8 cellular contexts compared by ENCODE assay signal in the genomic region with DNA sequence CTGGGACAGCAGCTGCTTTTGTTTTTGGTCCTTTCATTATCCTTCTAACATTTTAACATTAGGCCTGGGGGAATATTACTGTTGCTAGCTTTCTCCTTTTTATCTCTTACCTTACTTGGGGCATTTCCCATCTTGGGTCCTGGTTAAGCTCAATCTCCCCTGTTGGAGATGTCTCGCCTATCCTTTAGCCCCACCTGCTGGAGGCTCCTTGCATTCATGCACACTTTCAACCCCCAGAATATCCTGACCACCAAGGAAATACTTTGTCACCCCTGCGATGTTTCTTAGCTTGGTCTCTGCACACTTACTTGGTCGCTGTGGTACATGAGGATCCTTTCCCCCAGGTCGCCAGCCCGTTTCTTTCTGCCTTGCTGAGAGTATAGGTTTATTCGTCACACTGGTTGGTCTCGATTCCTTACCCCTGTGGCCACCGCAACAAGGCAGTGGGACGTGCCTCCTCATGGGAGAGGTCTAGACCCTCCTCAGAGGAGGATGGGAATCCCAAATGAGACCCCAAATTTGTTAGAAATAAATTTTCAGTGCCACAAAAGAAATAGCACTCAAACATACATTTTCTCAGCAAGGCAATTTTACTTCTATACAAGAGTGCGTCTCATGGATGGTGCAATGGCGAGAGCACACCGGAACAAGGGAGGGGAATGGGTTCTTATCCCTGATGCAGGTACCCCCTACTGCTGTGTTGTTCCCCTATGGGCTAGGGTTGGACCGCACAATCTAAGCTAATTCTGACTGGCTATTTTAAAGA. TPM values are rescaled to one million over a fixed set of nuclear protein-coding genes. Genes with fewer than 3 reads are reported as not detected.
A peak's percentile ranks its signal among the peaks of the same experiment; 100 is the strongest.
DNase-seq lines count a peak whose midpoint lies in the region; ATAC-seq and TF ChIP-seq lines count a peak whose summit lies in the region.

No MANE protein-coding gene starts in this region.

- DNase-seq in AG20443 (ENCODE audit: low spot score) (peak; percentile 39), HCT116 (ENCODE audit: low read depth, low spot score) (no peak), renal cortical epithelial cell (ENCODE audit: low read depth) (peak; percentile 38), NOMO-1 (lab: John Stamatoyannopoulos, UW; ENCODE audit: unreplicated experiment in 2 of 2) (no peak), COLO829 (ENCODE audit: low spot score) (no peak), NCI-H2107 (lab: John Stamatoyannopoulos, UW) (no peak)
- peak; percentile 78 for DNase-seq in activated CD4-positive, alpha-beta T cell treated with anti-CD3 and anti-CD28 coated beads for 48 hours
- peak; percentile 54 for DNase-seq in effector CD8-positive, alpha-beta T cell (lab: John Stamatoyannopoulos, UW)

- no TSS peak for BruUV-seq in HCT116 (replicated peaks; lab: Mats Ljungman, UMichigan)

- peak; percentile 72 for TF ChIP-seq RAD21 in HCT116 (IDR thresholded peaks at IDR 0.05; ENCODE audit: low read depth)

- no peaks in the 10 kb centered on the region for H3K79me2 ChIP-seq in HCT116 (ENCODE audit: insufficient read depth, low read length)

- ATAC-seq in HCT116 = no peak

- peaks cover 0 to 6% of the 10 kb centered on the region in 2 experiments; a peak in 1 of 4 replicates for H3K36me3 ChIP-seq in HCT116 (ENCODE audit: control insufficient read depth in 1 of 2, insufficient read depth in 2 of 2, low read length in 2 of 2)

- RAD21 ChIA-PET in HCT116 (lab: Charles Lee; ENCODE audit: low non-redundant PET in 1 of 2, low total read pairs in 2 of 2, uncharacterized antibody in 2 of 2, unreplicated experiment in 2 of 2) = interaction anchor here in 1 of 2 experiments (0.8 kb wide), 1 partner anchor 186 kb away, joined by 3 read pairs; no protein-coding TSS in a partner anchor

- no peak overlapping the region for H3K27ac ChIP-seq in HCT116 (ENCODE audit: low read depth, low read length)

- no peaks in the 10 kb centered on the region for H3K27me3 ChIP-seq in HCT116 (ENCODE audit: insufficient read depth, low read length)

- H3K9me3 ChIP-seq in HCT116 (ENCODE audit: control insufficient read depth in 1 of 2, insufficient read depth in 1 of 2, low read depth in 1 of 2, low read length in 2 of 2) = peaks cover 6 to 10% of the 10 kb centered on the region in 2 experiments; a peak in 1 of 4 replicates

- intact Hi-C loops in HCT116 (cut with micrococcal nuclease) = no loop called here

- peaks cover 0 to 5% of the 10 kb centered on the region in 2 experiments; a peak in 1 of 4 replicates for H3K4me1 ChIP-seq in HCT116 (ENCODE audit: control insufficient read depth in 1 of 2, insufficient read depth in 2 of 2, low read length in 2 of 2)

- TF ChIP-seq POLR2A in HCT116 (IDR thresholded peaks at IDR 0.05; ENCODE audit: borderline replicate concordance, extremely low read depth, insufficient read depth, insufficient read length) = no peak

- H2AFZ ChIP-seq in HCT116 (ENCODE audit: low read depth, low read length, poor library complexity, severe bottlenecking) = no peak overlapping the region

- peak; percentile 42 to 74 (median 71); a peak in 5 of 6 replicates for TF ChIP-seq CTCF in HCT116 (IDR thresholded peaks at IDR 0.05 in 2 of 3, conservative IDR thresholded peaks at IDR 0.05 in 1 of 3; ENCODE audit: borderline replicate concordance in 1 of 3, insufficient read depth in 1 of 3, low read depth in 2 of 3, low read length in 2 of 3)

- POLR2A ChIA-PET in HCT116 (lab: Charles Lee) = no interaction called here

- no peak overlapping the region for H3K4me2 ChIP-seq in HCT116 (ENCODE audit: low read length)

- no peak overlapping the region for H3K9ac ChIP-seq in HCT116 (ENCODE audit: low read length)

- CTCF ChIA-PET in HCT116 (lab: Charles Lee) = interaction anchor here (0.8 to 1.6 kb wide), 7 partner anchors 32 to 421 kb away, joined by 3 to 13 read pairs (median 3); no protein-coding TSS in a partner anchor

- H4K20me1 ChIP-seq in HCT116 (ENCODE audit: insufficient read depth) = no peaks in the 10 kb centered on the region

- H3K4me3 ChIP-seq in HCT116 (replicated peaks in 1 of 2; ENCODE audit: low read depth in 1 of 2, low read length in 2 of 2) = no peak overlapping the region

- H3K9me2 ChIP-seq in HCT116 (ENCODE audit: insufficient read depth) = no peaks in the 10 kb centered on the region

TF ChIP-seq in HCT116, 20 proteins besides CTCF, POLR2A, EP300 and RAD21:
- 0 out of 2 replicates have a peak, but pooled peaks have one; percentile 38 for TF ChIP-seq CBX3 (IDR thresholded peaks at IDR 0.05; ENCODE audit: low read depth)
- TF ChIP-seq, protein P1, sequence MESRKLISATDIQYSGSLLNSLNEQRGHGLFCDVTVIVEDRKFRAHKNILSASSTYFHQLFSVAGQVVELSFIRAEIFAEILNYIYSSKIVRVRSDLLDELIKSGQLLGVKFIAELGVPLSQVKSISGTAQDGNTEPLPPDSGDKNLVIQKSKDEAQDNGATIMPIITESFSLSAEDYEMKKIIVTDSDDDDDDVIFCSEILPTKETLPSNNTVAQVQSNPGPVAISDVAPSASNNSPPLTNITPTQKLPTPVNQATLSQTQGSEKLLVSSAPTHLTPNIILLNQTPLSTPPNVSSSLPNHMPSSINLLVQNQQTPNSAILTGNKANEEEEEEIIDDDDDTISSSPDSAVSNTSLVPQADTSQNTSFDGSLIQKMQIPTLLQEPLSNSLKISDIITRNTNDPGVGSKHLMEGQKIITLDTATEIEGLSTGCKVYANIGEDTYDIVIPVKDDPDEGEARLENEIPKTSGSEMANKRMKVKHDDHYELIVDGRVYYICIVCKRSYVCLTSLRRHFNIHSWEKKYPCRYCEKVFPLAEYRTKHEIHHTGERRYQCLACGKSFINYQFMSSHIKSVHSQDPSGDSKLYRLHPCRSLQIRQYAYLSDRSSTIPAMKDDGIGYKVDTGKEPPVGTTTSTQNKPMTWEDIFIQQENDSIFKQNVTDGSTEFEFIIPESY (IDR thresholded peaks at IDR 0.05; ENCODE audit: extremely low read depth, insufficient replicate concordance, low read length) = no peak
TF ChIP-seq in HCT116: peak in this region for 1.

RNA-seq across cellular contexts. Expression of a gene that starts 5.4 kb away (rescaled TPM):
- total RNA-seq in HCT116 (2021; ENCODE audit: unreplicated experiment) (87.0 TPM), renal cortical epithelial cell (14.8 and 30.1 TPM in 2 replicates)
- 104 and 117 TPM in 2 replicates for polyA plus RNA-seq in HCT116 (2012)

RNA-seq across cellular contexts. Expression of a gene that starts 20.0 kb away (rescaled TPM):
- total RNA-seq in HCT116 (2021; ENCODE audit: unreplicated experiment) (19.9 TPM), renal cortical epithelial cell (1.7 and 8.0 TPM in 2 replicates)
- polyA plus RNA-seq in HCT116 (2012) = 7.2 and 7.6 TPM in 2 replicates

RNA-seq across cellular contexts. Expression of a gene that starts 42.2 kb away (rescaled TPM):
- 306 TPM for total RNA-seq in HCT116 (2021; ENCODE audit: unreplicated experiment)
- 481 and 557 TPM in 2 replicates for polyA plus RNA-seq in HCT116 (2012)
- total RNA-seq in renal cortical epithelial cell = 438 and 738 TPM in 2 replicates

Comparison
In these comparisons a context has a peak if more than half of its experiments do, and no peak if none do; other contexts are left out.
1. DNase-seq: peak in AG20443 (single experiment), activated CD4-positive, alpha-beta T cell treated with anti-CD3 and anti-CD28 coated beads for 48 hours (single experiment), effector CD8-positive, alpha-beta T cell (single experiment) and renal cortical epithelial cell (single experiment); none in HCT116 (single experiment), NOMO-1 (0 of 2), COLO829 (single experiment) and NCI-H2107 (single experiment).